Comparison of ENCODE assay signal across 8 cellular contexts in genomic region chr18:14131914-14132700, GRCh38. TPM values are rescaled to one million over a fixed set of nuclear protein-coding genes. Genes with fewer than 3 reads are reported as not detected.
DNase-seq lines count a peak whose midpoint lies in the region; ATAC-seq and TF ChIP-seq lines count a peak whose summit lies in the region.
"Not testable (repeated sequence)": the region's sequence is repeated elsewhere in the genome, so short reads cannot be mapped to it uniquely, and the experiment has no call there.

ZNF519 (minus strand) TSS chr18:14132435; CDS start chr18:14132277, 158 bp downstream.

- DNase-seq in DMS153 treated with DMSO at 0.1 percent for 48 hours (lab: John Stamatoyannopoulos, UW; ENCODE audit: unreplicated experiment) (peak; percentile 60), OCI-M2 (lab: John Stamatoyannopoulos, UW; ENCODE audit: unreplicated experiment) (peak; percentile 53), activated T-cell treated with anti-CD3 and anti-CD28 coated beads for 24 hours (ENCODE audit: low read depth) (peak; percentile 86), epithelial cell of proximal tubule (ENCODE audit: low read depth) (peak; percentile 73), mucosa of gallbladder (ENCODE audit: low spot score) (peak; percentile 95)
- DNase-seq in stimulated activated CD8-positive, alpha-beta memory T cell treated with anti-CD3 and anti-CD28 coated beads, Interleukin-4, amount 100 ng/mL, for 24 hours (ENCODE audit: low read depth) = peak; percentile 79

- TF ChIP-seq RAD21 in Ishikawa (IDR thresholded peaks at IDR 0.05; ENCODE audit: low read depth) = not testable (repeated sequence)

- not testable (repeated sequence) for TF ChIP-seq CTCF in epithelial cell of proximal tubule (conservative IDR thresholded peaks at IDR 0.05; ENCODE audit: low read depth, low read length)

- ATAC-seq in GM21619 (IDR thresholded peaks at IDR 0.05; ENCODE audit: unreplicated experiment) = peak; percentile 100

- peak within 1 kb of the TSS; percentile 72 for H3K4me3 ChIP-seq in epithelial cell of proximal tubule (ENCODE audit: low read depth, low read length)

- not testable (repeated sequence) for TF ChIP-seq EP300 in Ishikawa (IDR thresholded peaks at IDR 0.05; ENCODE audit: borderline replicate concordance)

TF ChIP-seq in Ishikawa, 13 proteins besides CTCF, POLR2A, EP300 and RAD21:
- peak; percentile 44 for TF ChIP-seq TAF1 (IDR thresholded peaks at IDR 0.05; ENCODE audit: low read depth)
- 0 out of 2 replicates have a peak, but pooled peaks have one; percentile 14 for TF ChIP-seq NFIC (IDR thresholded peaks at IDR 0.05)

RNA-seq across cellular contexts. Expression of gene ZNF519, which starts in this region (rescaled TPM):
- total RNA-seq in epithelial cell of proximal tubule (7.7 and 9.5 TPM in 2 replicates), mucosa of gallbladder (9.3 TPM)

Comparison
In these comparisons a context has a peak if more than half of its experiments do, and no peak if none do; other contexts are left out.
1. Peak in every context shown above with its lines: DNase-seq, ATAC-seq and H3K4me3 ChIP-seq.